15 cellular contexts compared by ENCODE assay signal in the genomic region with DNA sequence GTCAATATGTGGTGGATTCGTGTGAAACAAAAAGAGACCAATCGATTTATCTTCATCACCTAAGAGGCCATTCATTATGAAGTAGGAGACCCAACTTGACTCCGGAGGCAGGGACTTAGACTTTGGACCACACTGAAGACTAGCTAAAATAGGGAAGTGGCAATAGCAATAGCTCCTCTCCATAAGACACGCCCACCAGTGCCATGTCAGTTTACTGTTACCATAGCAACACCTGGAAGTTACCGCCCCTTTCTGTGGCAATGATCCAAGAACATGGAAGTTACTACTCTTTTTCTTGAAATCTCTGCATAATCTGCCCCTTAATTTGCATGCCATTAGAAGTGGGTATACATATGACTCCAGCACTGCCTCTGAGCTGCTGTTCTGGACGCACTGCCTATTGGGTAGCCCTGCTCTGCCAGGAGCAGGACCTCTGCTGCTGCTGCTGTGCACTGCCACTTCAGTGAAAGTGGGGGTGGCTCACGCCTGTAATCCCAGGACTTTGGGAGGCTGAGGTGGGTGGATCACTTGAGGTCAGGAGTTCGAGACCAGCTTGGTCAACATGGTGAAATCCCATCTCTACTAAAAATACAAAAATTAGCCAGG.
DNase-seq lines count a peak whose midpoint lies in the region; ATAC-seq and TF ChIP-seq lines count a peak whose summit lies in the region.
"Had no signal": no experiment of that assay in that cellular context is flagged by ENCODE, and none has a peak within 500 bp of the region (broad histone marks: within the 10 kb centered on the region; RNA-seq: fewer than 3 reads in every experiment).

No MANE protein-coding gene starts in this region.

- no peak overlapping the region for H3K4me2 ChIP-seq in MM.1S (ENCODE audit: low read depth, low read length)

- in situ Hi-C loops in Caki2 (cut with HindIII; ENCODE audit: low pct_unique_long_range_greater_than_20kb, low sequenced_read_pairs), result no loop called here

- peak; percentile 35 for ATAC-seq in foreskin keratinocyte
- no peak for ATAC-seq in HG03025 (IDR thresholded peaks at IDR 0.05; ENCODE audit: low FRiP score, unreplicated experiment)
- no peak for ATAC-seq in HG02610 (IDR thresholded peaks at IDR 0.05; ENCODE audit: unreplicated experiment)
- ATAC-seq in HG02981 (IDR thresholded peaks at IDR 0.05; ENCODE audit: unreplicated experiment), result no peak

- H3K27me3 ChIP-seq in foreskin keratinocyte, result no peaks in the 10 kb centered on the region
- no peaks in the 10 kb centered on the region for H3K27me3 ChIP-seq in MM.1S (replicated peaks; ENCODE audit: insufficient read depth, low read length)
- H3K27me3 ChIP-seq: heart left ventricle had no signal

- H3F3A ChIP-seq in MM.1S (ENCODE audit: insufficient read depth, low read length), result no peaks in the 10 kb centered on the region

- no peak overlapping the region for H3K27ac ChIP-seq in foreskin keratinocyte
- no peak overlapping the region for H3K27ac ChIP-seq in MM.1S (ENCODE audit: low read length)

- no peak overlapping the region for H3K9ac ChIP-seq in MM.1S (ENCODE audit: low read length)

- no peaks in the 10 kb centered on the region for H3K4me1 ChIP-seq in foreskin keratinocyte
- H3K4me1 ChIP-seq in MM.1S (ENCODE audit: low read length), result no peaks in the 10 kb centered on the region

- no peak overlapping the region for H2AFZ ChIP-seq in MM.1S (ENCODE audit: low read length)

- DNase-seq in Caki2 (ENCODE audit: low read depth), result peak; percentile 81
- peak; percentile 2 to 7 for DNase-seq in Kasumi-1 (lab: John Stamatoyannopoulos, UW)
- peak; percentile 32 for DNase-seq in SKM-1 (lab: John Stamatoyannopoulos, UW; ENCODE audit: unreplicated experiment)
- no peak for DNase-seq in foreskin keratinocyte
- no peak for DNase-seq in MM.1S
- DNase-seq: activated CD4-positive, alpha-beta memory T cell treated with anti-CD3 and anti-CD28 coated beads for 36 hours; activated naive CD4-positive, alpha-beta T cell treated with anti-CD3 and anti-CD28 coated beads, Interleukin-2, amount 50 U/mL, for 16 hours; COR-L47; NCI-H2029 treated with DMSO at 0.1 percent for 48 hours; retina; SW 1271 had no signal

- H3K4me3 ChIP-seq in MM.1S (ENCODE audit: low read length), result no peak overlapping the region

- no peaks in the 10 kb centered on the region for H3K36me3 ChIP-seq in MM.1S (replicated peaks; ENCODE audit: insufficient read depth, low read length)
- H3K36me3 ChIP-seq: heart left ventricle had no signal

- no peaks in the 10 kb centered on the region for H3K79me2 ChIP-seq in MM.1S (ENCODE audit: low read length)

- TF ChIP-seq CTCF in foreskin keratinocyte (conservative IDR thresholded peaks at IDR 0.05) (no peak), MM.1S (IDR thresholded peaks at IDR 0.05; ENCODE audit: low read length) (no peak)

- H3K9me2 ChIP-seq in MM.1S (replicated peaks; ENCODE audit: insufficient read depth, low read length), result no peaks in the 10 kb centered on the region

- no peaks in the 10 kb centered on the region for H3K9me3 ChIP-seq in MM.1S (replicated peaks; ENCODE audit: insufficient read depth, low read length)
- H3K9me3 ChIP-seq: heart left ventricle had no signal

- no peaks in the 10 kb centered on the region for H4K20me1 ChIP-seq in MM.1S (ENCODE audit: insufficient read depth, low read length)

Comparison
In these comparisons a context has a peak if more than half of its experiments do, and no peak if none do; other contexts are left out.
1. DNase-seq: peak in Caki2 (single experiment), Kasumi-1 (2 of 2) and SKM-1 (single experiment); none in foreskin keratinocyte (0 of 2) and MM.1S (single experiment).